Comparison of ENCODE assay signal across 8 cellular contexts in the genomic region with DNA sequence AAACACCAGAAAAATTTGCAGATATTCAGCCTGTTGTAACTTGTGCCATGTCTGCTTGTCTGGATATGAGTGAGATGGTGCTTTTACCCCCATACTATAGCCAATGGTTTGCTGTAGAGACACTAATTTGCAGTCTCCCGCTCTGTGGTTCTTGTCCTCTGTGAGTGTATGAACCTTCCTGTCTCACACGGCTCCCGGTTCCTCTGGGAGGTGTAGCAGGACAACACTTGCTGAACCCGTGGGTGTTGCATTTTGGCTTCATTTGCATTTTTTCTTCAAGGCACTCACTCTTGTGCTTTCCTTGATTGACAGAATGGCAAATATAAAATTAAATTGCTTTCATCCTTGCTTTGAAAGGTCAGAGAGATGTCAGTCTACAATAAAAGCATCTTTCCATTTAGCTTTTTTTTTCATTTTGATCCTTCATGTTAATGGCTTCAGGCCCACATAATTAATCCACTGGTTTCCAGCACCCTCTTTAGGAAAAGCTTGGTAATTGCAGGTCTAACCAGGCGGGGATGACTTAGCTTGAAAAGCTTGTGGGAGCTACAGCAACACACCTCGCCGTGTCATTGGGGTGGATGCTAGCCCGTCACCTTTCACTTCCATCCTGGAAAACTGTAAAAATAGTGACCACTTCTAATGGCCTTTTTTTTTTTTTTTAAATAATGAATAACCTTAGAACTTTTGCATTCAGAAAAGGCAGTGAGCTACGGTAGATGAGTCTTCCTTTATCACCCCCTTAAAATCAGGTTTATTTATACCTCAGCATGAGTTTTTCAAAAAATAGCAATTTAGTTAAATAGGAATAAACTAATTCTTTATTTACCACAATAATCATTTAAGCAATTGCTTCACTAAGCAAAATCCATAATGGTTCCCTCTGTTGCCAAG. TPM values are rescaled to one million over a fixed set of nuclear protein-coding genes. Genes with fewer than 3 reads are reported as not detected.
DNase-seq lines count a peak whose midpoint lies in the region; ATAC-seq and TF ChIP-seq lines count a peak whose summit lies in the region.

No MANE protein-coding gene starts in this region.

- H3K4me3 ChIP-seq in mammary epithelial cell (replicated peaks in 1 of 3; ENCODE audit: insufficient read depth in 1 of 3, low read depth in 2 of 3, low read length in 3 of 3) (no peak overlapping the region), left lung (no peak overlapping the region)

- H3K27me3 ChIP-seq in mammary epithelial cell (ENCODE audit: insufficient read depth, low read length): no peaks in the 10 kb centered on the region
- H3K27me3 ChIP-seq in left lung: no peaks in the 10 kb centered on the region

- ATAC-seq in left lung: peak; percentile 93
- ATAC-seq in stimulated activated effector memory CD8-positive, alpha-beta T cell treated with anti-CD3 and anti-CD28 coated beads, Interleukin-12 subunit alpha, Interleukin-12 subunit beta, amount 100 ng/mL, for 72 hours: peak; percentile 70

- H3K4me2 ChIP-seq in mammary epithelial cell (ENCODE audit: insufficient read depth, low read depth, low read length): no peak overlapping the region

- H3K9ac ChIP-seq in mammary epithelial cell (ENCODE audit: insufficient read depth, low read length): no peak overlapping the region

- peaks cover 58% of the 10 kb centered on the region for H3K36me3 Mint-ChIP-seq in stimulated activated effector memory CD8-positive, alpha-beta T cell treated with anti-CD3 and anti-CD28 coated beads, Interleukin-12 subunit alpha, Interleukin-12 subunit beta, amount 100 ng/mL, for 72 hours

- no peaks in the 10 kb centered on the region for H3K4me1 Mint-ChIP-seq in stimulated activated effector memory CD8-positive, alpha-beta T cell treated with anti-CD3 and anti-CD28 coated beads, Interleukin-12 subunit alpha, Interleukin-12 subunit beta, amount 100 ng/mL, for 72 hours

- CTCF ChIA-PET in mammary epithelial cell (lab: Charles Lee; ENCODE audit: low non-redundant PET): interaction anchor here (0.6 to 1.3 kb wide), 9 partner anchors 8 to 275 kb away, joined by 3 to 17 read pairs (median 9); no protein-coding TSS in a partner anchor

- H3K9me3 ChIP-seq in mammary epithelial cell (replicated peaks; ENCODE audit: insufficient read depth, low read length) (no peaks in the 10 kb centered on the region), left lung (no peaks in the 10 kb centered on the region)

- no peaks in the 10 kb centered on the region for H3K79me2 ChIP-seq in mammary epithelial cell (ENCODE audit: insufficient read depth, low read length)

- no peaks in the 10 kb centered on the region for H4K20me1 ChIP-seq in mammary epithelial cell (ENCODE audit: insufficient read depth, low read length)

- WGBS in mammary epithelial cell (ENCODE audit: low coverage, missing lambda C conversion rate): 27% methylated on average over 9 of the region's 9 CpGs

- in situ Hi-C loops in mammary epithelial cell (cut with MboI; ENCODE audit: low sequenced_read_pairs in 2 of 2): loop anchor here (5.0 to 25.0 kb wide), 4 partner anchors 200 to 347 kb away; no protein-coding TSS in a partner anchor

- dilution Hi-C loops in mammary epithelial cell (cut with HindIII; ENCODE audit: low sequenced_read_pairs): no loop called here

- no peak overlapping the region for H3K27ac ChIP-seq in mammary epithelial cell (ENCODE audit: insufficient read depth, low read depth, low read length)
- no peak overlapping the region for H3K27ac ChIP-seq in left lung

- BruUV-seq in mammary epithelial cell (replicated peaks; lab: Mats Ljungman, UMichigan): no TSS peak

- H3K4me1 ChIP-seq in mammary epithelial cell (ENCODE audit: insufficient read depth, low read length) (peaks cover 4% of the 10 kb centered on the region), left lung (no peaks in the 10 kb centered on the region)

- no peak overlapping the region for H3K27ac Mint-ChIP-seq in stimulated activated effector memory CD8-positive, alpha-beta T cell treated with anti-CD3 and anti-CD28 coated beads, Interleukin-12 subunit alpha, Interleukin-12 subunit beta, amount 100 ng/mL, for 72 hours

- peaks cover 49% of the 10 kb centered on the region for H3K36me3 ChIP-seq in mammary epithelial cell (ENCODE audit: insufficient read depth, low read length)
- peaks cover 5 to 87% of the 10 kb centered on the region in 2 donors for H3K36me3 ChIP-seq in left lung

- TF ChIP-seq CTCF in mammary epithelial cell (conservative IDR thresholded peaks at IDR 0.05 in 1 of 2, IDR thresholded peaks at IDR 0.05 in 1 of 2; ENCODE audit: extremely low read depth in 1 of 2, insufficient read depth in 1 of 2, low read depth in 1 of 2, low read length in 2 of 2): peak; percentile 88 to 92
- TF ChIP-seq CTCF in left lung (IDR thresholded peaks at IDR 0.05): peak; percentile 75 to 87

- DNase-seq in ELR (ENCODE audit: low read depth) (peak; percentile 74), H4 (ENCODE audit: low spot score) (peak; percentile 44), NCI-H1417 (lab: John Stamatoyannopoulos, UW) (peak; percentile 49 to 76 (median 75)), T-helper 9 cell (peak; percentile 8), mammary epithelial cell (peak; percentile 65), left lung (no peak), ecto neural progenitor cell (ENCODE audit: low spot score) (no peak)
- DNase-seq in stimulated activated effector memory CD8-positive, alpha-beta T cell treated with anti-CD3 and anti-CD28 coated beads, Interleukin-12 subunit alpha, Interleukin-12 subunit beta, amount 100 ng/mL, for 72 hours (ENCODE audit: low spot score in 2 of 2): peak; percentile 28 to 67

- no peak overlapping the region for H2AFZ ChIP-seq in mammary epithelial cell (ENCODE audit: low read depth, low read length)

- intact Hi-C loops in mammary epithelial cell (cut with micrococcal nuclease) (loop anchor here (1.0 kb wide), 3 partner anchors 129 to 347 kb away; no protein-coding TSS in a partner anchor), left lung (cut with DNase I) (loop anchor here in 1 of 2 donors (5.0 kb wide), 1 partner anchor 210 kb away; no protein-coding TSS in a partner anchor)

- H3K9me3 Mint-ChIP-seq in stimulated activated effector memory CD8-positive, alpha-beta T cell treated with anti-CD3 and anti-CD28 coated beads, Interleukin-12 subunit alpha, Interleukin-12 subunit beta, amount 100 ng/mL, for 72 hours: no peaks in the 10 kb centered on the region

- H3K4me3 Mint-ChIP-seq in stimulated activated effector memory CD8-positive, alpha-beta T cell treated with anti-CD3 and anti-CD28 coated beads, Interleukin-12 subunit alpha, Interleukin-12 subunit beta, amount 100 ng/mL, for 72 hours: no peak overlapping the region

RNA-seq across cellular contexts. Expression of a gene that starts 27.4 kb away (rescaled TPM):
- total RNA-seq in H4 (2014; rRNA removed; shearing (Covaris generic)): 0.02 and 0.10 TPM in 2 replicates
- total RNA-seq in mammary epithelial cell (10 to 100 TPM; 83.9 to 87.0 TPM), left lung (100 to 1,000 TPM in 1 of 2 donors, 10 to 100 TPM in 1; 80.6 to 107 TPM)
- polyA plus RNA-seq in mammary epithelial cell: 72.9 TPM
- polyA minus RNA-seq in mammary epithelial cell: 59.8 TPM

Comparison
In these comparisons a context has a peak if more than half of its experiments do, and no peak if none do; other contexts are left out.
1. DNase-seq: peak in ELR (single experiment), H4 (single experiment), NCI-H1417 (3 of 3), T-helper 9 cell (single experiment), mammary epithelial cell (single experiment) and stimulated activated effector memory CD8-positive, alpha-beta T cell treated with anti-CD3 and anti-CD28 coated beads, Interleukin-12 subunit alpha, Interleukin-12 subunit beta, amount 100 ng/mL, for 72 hours (2 of 2); none in left lung (0 of 2) and ecto neural progenitor cell (single experiment).
2. RNA of a gene that starts 27.4 kb away (total RNA-seq): 80.6 to 107 TPM in left lung and 83.9 to 87.0 TPM in mammary epithelial cell; 0.02 to 0.10 TPM in H4; every median in the first group is over 10 times any median in the second.